27 cellular contexts compared by ENCODE assay signal in genomic region chr4:123298798-123299197, GRCh38.
A peak's percentile ranks its signal among the peaks of the same experiment; 100 is the strongest.
DNase-seq lines count a peak whose midpoint lies in the region; ATAC-seq and TF ChIP-seq lines count a peak whose summit lies in the region.
"Had no signal": no experiment of that assay in that cellular context is flagged by ENCODE, and none has a peak within 500 bp of the region (broad histone marks: within the 10 kb centered on the region; RNA-seq: fewer than 3 reads in every experiment).

No MANE protein-coding gene starts in this region.

- no peaks in the 10 kb centered on the region for H3K27me3 ChIP-seq in heart left ventricle
- no peaks in the 10 kb centered on the region for H3K27me3 ChIP-seq in adipocyte (replicated peaks; ENCODE audit: control insufficient read depth, insufficient read depth, low read length)
- H3K27me3 ChIP-seq: colonic mucosa, heart right ventricle, thyroid gland, vagina had no signal

- peak overlapping the region in 6 of 12 donors; percentile 9 to 52 (median 22) for H3K27ac ChIP-seq in heart left ventricle
- H3K27ac ChIP-seq: colonic mucosa, epithelial cell of prostate, KMS-11, prostate gland, thyroid gland, vagina had no signal

- H3K9ac ChIP-seq in adipocyte (ENCODE audit: low read length) = peak overlapping the region; percentile 69
- H3K9ac ChIP-seq: KMS-11 had no signal

- intact Hi-C loops in left ventricle myocardium superior (cut with micrococcal nuclease) = no loop called here
- intact Hi-C loops in heart left ventricle (cut with DNase I) = no loop called here
- intact Hi-C loops in posterior vena cava (cut with DNase I) = no loop called here

- DNase-seq in left ventricle myocardium superior (no peak), heart left ventricle (no peak), adipocyte (ENCODE audit: low read depth) (peak; percentile 14), myocyte (ENCODE audit: low read depth) (peak; percentile 13), posterior vena cava (ENCODE audit: low spot score) (no peak), NCI-H1694 treated with DMSO at 0.1 percent for 48 hours (lab: John Stamatoyannopoulos, UW) (no peak)
- DNase-seq: activated CD4-positive, alpha-beta T cell treated with anti-CD3 and anti-CD28 coated beads, Interleukin-2, amount 50 U/mL, for 4 hours; activated CD8-positive, alpha-beta memory T cell treated with anti-CD3 and anti-CD28 coated beads, Interleukin-2, amount 50 U/mL, for 4 hours; activated naive CD4-positive, alpha-beta T cell treated with anti-CD3 and anti-CD28 coated beads, Interleukin-2, amount 50 U/mL, for 16 hours; amygdala; colonic mucosa; DMS153; effector CD8-positive, alpha-beta T cell; GDM1; heart right ventricle; NCI-H1092; NCI-H187 treated with DMSO at 0.1 percent for 48 hours; NCI-H524; thyroid gland had no signal

- TF ChIP-seq POLR2A in heart left ventricle (IDR thresholded peaks at IDR 0.05) = no peak
- no peak for TF ChIP-seq POLR2A in GM18505 (IDR thresholded peaks at IDR 0.05; ENCODE audit: borderline replicate concordance, extremely low read depth, insufficient read depth, insufficient read length)

- H3K9me3 ChIP-seq in heart left ventricle (no peaks in the 10 kb centered on the region), adipocyte (ENCODE audit: control insufficient read depth, low read length) (no peaks in the 10 kb centered on the region)
- H3K9me3 ChIP-seq: colonic mucosa, heart right ventricle, prostate gland, thyroid gland, vagina had no signal

- WGBS in heart left ventricle, 4 donors = 76 to 88% (median 81%) methylated on average over 2 of the region's 2 CpGs

- H3K4me1 ChIP-seq in heart left ventricle = peaks cover 0 to 23% (median 0%) of the 10 kb centered on the region in 12 donors
- peaks cover 54% of the 10 kb centered on the region for H3K4me1 ChIP-seq in adipocyte (ENCODE audit: control insufficient read depth, insufficient read depth, low read length)
- H3K4me1 ChIP-seq: colonic mucosa, prostate gland had no signal

- no peak for TF ChIP-seq CTCF in heart left ventricle (IDR thresholded peaks at IDR 0.05)

- H3K4me3 ChIP-seq in heart left ventricle (no peak overlapping the region), adipocyte (ENCODE audit: low read length) (peak overlapping the region; percentile 40)
- H3K4me3 ChIP-seq: colonic mucosa, heart right ventricle, prostate gland, skin epidermis, thyroid gland, vagina had no signal

- ATAC-seq in left ventricle myocardium superior (peak; percentile 24), heart left ventricle (no peak), HG02763 (IDR thresholded peaks at IDR 0.05; ENCODE audit: unreplicated experiment) (no peak), GM18505 (IDR thresholded peaks at IDR 0.05; ENCODE audit: unreplicated experiment) (no peak)
- ATAC-seq: Panc1 had no signal

- H3K36me3 ChIP-seq in heart left ventricle (no peaks in the 10 kb centered on the region), adipocyte (ENCODE audit: control insufficient read depth, insufficient read depth, low read length, severe bottlenecking) (no peaks in the 10 kb centered on the region)
- H3K36me3 ChIP-seq: colonic mucosa, heart right ventricle, prostate gland, thyroid gland, vagina had no signal

Comparison
In these comparisons a context has a peak if more than half of its experiments do, and no peak if none do; other contexts are left out.
1. DNase-seq: peak in adipocyte (single experiment) and myocyte (single experiment); none in left ventricle myocardium superior (single experiment), heart left ventricle (0 of 5), posterior vena cava (single experiment) and NCI-H1694 treated with DMSO at 0.1 percent for 48 hours (single experiment).